Comparison of ENCODE assay signal across 8 cellular contexts in genomic region chr6:26550250-26550993, GRCh38. TPM values are rescaled to one million over a fixed set of nuclear protein-coding genes. Genes with fewer than 3 reads are reported as not detected.
A peak's percentile ranks its signal among the peaks of the same experiment; 100 is the strongest.
DNase-seq lines count a peak whose midpoint lies in the region; ATAC-seq, FAIRE-seq and TF ChIP-seq lines count a peak whose summit lies in the region.

No MANE protein-coding gene starts in this region.

- H3K27ac Mint-ChIP-seq in activated T-helper 17 cell treated with anti-CD3 and anti-CD28 coated beads, Interleukin-2, amount 50 U/mL, for 72 hours: peak overlapping the region; percentile 85
- H3K27ac Mint-ChIP-seq in progenitor cell of endocrine pancreas: peak overlapping the region; percentile 86

- H3K4me1 ChIP-seq in HAP-1 (peaks cover 11% of the 10 kb centered on the region), NT2/D1 (ENCODE audit: insufficient read depth, insufficient read length) (no peaks in the 10 kb centered on the region)

- H3K4me3 ChIP-seq in HAP-1 (peak overlapping the region; percentile 24), NT2/D1 (ENCODE audit: insufficient read length, low read depth) (peak overlapping the region; percentile 19)

- FAIRE-seq in HTR-8/SVneo (lab: Jason Lieb, UNC): no peak

- in situ Hi-C loops in HAP-1 (cut with MboI; ENCODE audit: low sequenced_read_pairs): no loop called here

- H3K9me3 Mint-ChIP-seq in activated T-helper 17 cell treated with anti-CD3 and anti-CD28 coated beads, Interleukin-2, amount 50 U/mL, for 72 hours: no peaks in the 10 kb centered on the region
- H3K9me3 Mint-ChIP-seq in progenitor cell of endocrine pancreas (ENCODE audit: low read depth): no peaks in the 10 kb centered on the region

- no peaks in the 10 kb centered on the region for H3K27me3 Mint-ChIP-seq in activated T-helper 17 cell treated with anti-CD3 and anti-CD28 coated beads, Interleukin-2, amount 50 U/mL, for 72 hours
- peaks cover 14% of the 10 kb centered on the region for H3K27me3 Mint-ChIP-seq in progenitor cell of endocrine pancreas

- peaks cover 23% of the 10 kb centered on the region for H3K36me3 Mint-ChIP-seq in activated T-helper 17 cell treated with anti-CD3 and anti-CD28 coated beads, Interleukin-2, amount 50 U/mL, for 72 hours (ENCODE audit: low read depth)
- H3K36me3 Mint-ChIP-seq in progenitor cell of endocrine pancreas (ENCODE audit: insufficient read depth): peaks cover 11% of the 10 kb centered on the region

- TF ChIP-seq CTCF in progenitor cell of endocrine pancreas (IDR thresholded peaks at IDR 0.05; ENCODE audit: unreplicated experiment): peak; percentile 15

- H3K9me3 ChIP-seq in HAP-1: no peaks in the 10 kb centered on the region
- no peaks in the 10 kb centered on the region for H3K9me3 ChIP-seq in NT2/D1 (ENCODE audit: insufficient read depth, low read length)

- no peak overlapping the region for H3K4me3 Mint-ChIP-seq in activated T-helper 17 cell treated with anti-CD3 and anti-CD28 coated beads, Interleukin-2, amount 50 U/mL, for 72 hours
- H3K4me3 Mint-ChIP-seq in progenitor cell of endocrine pancreas (ENCODE audit: low read depth): peak overlapping the region; percentile 83

- no peaks in the 10 kb centered on the region for H3K4me1 Mint-ChIP-seq in activated T-helper 17 cell treated with anti-CD3 and anti-CD28 coated beads, Interleukin-2, amount 50 U/mL, for 72 hours
- peaks cover 4% of the 10 kb centered on the region for H3K4me1 Mint-ChIP-seq in progenitor cell of endocrine pancreas (ENCODE audit: low read depth)

- no peak overlapping the region for H3K9ac ChIP-seq in NT2/D1 (ENCODE audit: insufficient read length, low read depth)

- H3K27me3 ChIP-seq in HAP-1 (ENCODE audit: low read depth) (no peaks in the 10 kb centered on the region), NT2/D1 (ENCODE audit: insufficient read depth, insufficient read length) (no peaks in the 10 kb centered on the region)

- intact Hi-C loops in Right ventricle myocardium superior (cut with DNase I): no loop called here

- ATAC-seq in activated T-helper 17 cell treated with anti-CD3 and anti-CD28 coated beads, Interleukin-2, amount 50 U/mL, for 72 hours (replicated peaks): peak; percentile 73
- peak; percentile 39 for ATAC-seq in Right ventricle myocardium superior (ENCODE audit: poor library complexity)

- H3K36me3 ChIP-seq in HAP-1 (replicated peaks) (peaks cover 10% of the 10 kb centered on the region), NT2/D1 (ENCODE audit: insufficient read depth, insufficient read length, low read length) (peaks cover 6% of the 10 kb centered on the region)

- DNase-seq in CD1c-positive myeloid dendritic cell (ENCODE audit: extremely low spot score) (peak; percentile 57), HAP-1 (ENCODE audit: low spot score in 2 of 2) (peak in 1 of 2 experiments; percentile 75), NT2/D1 (ENCODE audit: low read depth, low spot score) (no peak), Right ventricle myocardium superior (peak; percentile 82), progenitor cell of endocrine pancreas (ENCODE audit: low spot score, unreplicated experiment) (peak; percentile 62), HTR-8/SVneo (ENCODE audit: insufficient read length, low spot score) (no peak), NCI-H2196 treated with DMSO at 0.1 percent for 48 hours (lab: John Stamatoyannopoulos, UW; ENCODE audit: unreplicated experiment) (no peak)

RNA-seq across cellular contexts. Expression of gene HMGN4, which starts 12.3 kb away (rescaled TPM):
- total RNA-seq in activated T-helper 17 cell treated with anti-CD3 and anti-CD28 coated beads, Interleukin-2, amount 50 U/mL, for 72 hours: 10 to 100 TPM; 84.3 to 90.3 TPM
- total RNA-seq in Right ventricle myocardium superior (25.1 TPM), progenitor cell of endocrine pancreas (39.7 and 42.5 TPM in 2 replicates)

RNA-seq across cellular contexts. Expression of gene ABT1, which starts 46.3 kb away (rescaled TPM):
- 10 to 100 TPM; 24.5 to 30.0 TPM for total RNA-seq in activated T-helper 17 cell treated with anti-CD3 and anti-CD28 coated beads, Interleukin-2, amount 50 U/mL, for 72 hours
- 7.4 TPM for total RNA-seq in Right ventricle myocardium superior
- 23.6 and 25.5 TPM in 2 replicates for total RNA-seq in progenitor cell of endocrine pancreas

RNA-seq across cellular contexts. Expression of gene BTN1A1, which starts 50.3 kb away (rescaled TPM):
- total RNA-seq in activated T-helper 17 cell treated with anti-CD3 and anti-CD28 coated beads, Interleukin-2, amount 50 U/mL, for 72 hours: under 1 TPM in 1 of 2 donors, not detected in 1; 0.21 TPM
- not detected for total RNA-seq in Right ventricle myocardium superior
- total RNA-seq in progenitor cell of endocrine pancreas: 1.5 and 1.6 TPM in 2 replicates

Comparison
In these comparisons a context has a peak if more than half of its experiments do, and no peak if none do; other contexts are left out.
1. DNase-seq: peak in CD1c-positive myeloid dendritic cell (single experiment), Right ventricle myocardium superior (single experiment) and progenitor cell of endocrine pancreas (single experiment); none in NT2/D1 (single experiment), HTR-8/SVneo (single experiment) and NCI-H2196 treated with DMSO at 0.1 percent for 48 hours (single experiment).